In genomic region chr10:17068953-17069352, GRCh38 we compare ENCODE assay signal across 31 cellular contexts.
"Had no signal": no experiment of that assay in that cellular context is flagged by ENCODE, and none has a peak within 500 bp of the region (broad histone marks: within the 10 kb centered on the region; RNA-seq: fewer than 3 reads in every experiment).

No MANE protein-coding gene starts in this region.

- H3K27me3 Mint-ChIP-seq: activated CD4-positive, alpha-beta memory T cell treated with anti-CD3 and anti-CD28 coated beads for 36 hours; activated CD4-positive, alpha-beta T cell treated with anti-CD3 and anti-CD28 coated beads, Interleukin-2, amount 10 ng/mL, durations not matched to agents 7 days and 5 days; activated CD8-positive, alpha-beta memory T cell treated with anti-CD3 and anti-CD28 coated beads, Interleukin-2, amount 10 ng/mL, durations not matched to agents 7 days and 5 days; activated naive CD4-positive, alpha-beta T cell treated with anti-CD3 and anti-CD28 coated beads, Interleukin-2, amount 10 ng/mL, durations not matched to agents 7 days and 5 days; activated naive CD8-positive, alpha-beta T cell treated with anti-CD3 and anti-CD28 coated beads, Interleukin-2, amount 10 ng/mL, durations not matched to agents 7 days and 5 days; central memory CD8-positive, alpha-beta T cell had no signal

- H3K27ac ChIP-seq: ascending aorta, cardiac muscle cell, colonic mucosa, RWPE1 had no signal

- H3K4me3 ChIP-seq: ascending aorta, cardiac muscle cell, colonic mucosa had no signal

- ATAC-seq: activated CD8-positive, alpha-beta memory T cell treated with anti-CD3 and anti-CD28 coated beads, Interleukin-2, amount 10 ng/mL, durations not matched to agents 7 days and 5 days; PC-3; Right ventricle myocardium inferior had no signal

- H3K9me3 ChIP-seq: ascending aorta, colonic mucosa had no signal

- DNase-seq: activated CD4-positive, alpha-beta memory T cell treated with anti-CD3 and anti-CD28 coated beads for 36 hours; activated CD4-positive, alpha-beta T cell treated with anti-CD3 and anti-CD28 coated beads, Interleukin-2, amount 10 ng/mL, durations not matched to agents 7 days and 5 days; activated CD8-positive, alpha-beta memory T cell treated with anti-CD3 and anti-CD28 coated beads for 24 hours; activated CD8-positive, alpha-beta memory T cell treated with anti-CD3 and anti-CD28 coated beads, Interleukin-2, amount 10 ng/mL, durations not matched to agents 7 days and 5 days; activated CD8-positive, alpha-beta memory T cell treated with anti-CD3 and anti-CD28 coated beads, Interleukin-2, amount 50 U/mL, for 48 hours; activated effector memory CD4-positive, alpha-beta T cell treated with Interleukin-2 at 50 U/mL for 16 hours; activated naive CD4-positive, alpha-beta T cell treated with anti-CD3 and anti-CD28 coated beads, Interleukin-2, amount 10 ng/mL, durations not matched to agents 7 days and 5 days; activated naive CD8-positive, alpha-beta T cell treated with anti-CD3 and anti-CD28 coated beads, Interleukin-2, amount 10 ng/mL, durations not matched to agents 7 days and 5 days; activated T-cell treated with anti-CD3 and anti-CD28 coated beads, Interleukin-2, amount 50 U/mL, for 48 hours; amygdala; colonic mucosa; Karpas-422; NCI-H1048; NCI-H1417; NCI-H146; NCI-H187; NCI-H2029 treated with DMSO at 0.1 percent for 48 hours; NCI-H2107; NCI-H2171; NCI-H510A; NCI-H526; NCI-H748 treated with DMSO at 0.1 percent for 48 hours; NK-92 treated with Interleukin-12 subunit alpha and Interleukin-12 subunit beta, amount 100 ng/mL, for 24 hours; PC-3; SIG-M5; T1000 had no signal

- H3K27ac Mint-ChIP-seq: activated CD4-positive, alpha-beta memory T cell treated with anti-CD3 and anti-CD28 coated beads for 36 hours; activated CD4-positive, alpha-beta T cell treated with anti-CD3 and anti-CD28 coated beads, Interleukin-2, amount 10 ng/mL, durations not matched to agents 7 days and 5 days; activated CD8-positive, alpha-beta memory T cell treated with anti-CD3 and anti-CD28 coated beads, Interleukin-2, amount 10 ng/mL, durations not matched to agents 7 days and 5 days; activated naive CD4-positive, alpha-beta T cell treated with anti-CD3 and anti-CD28 coated beads, Interleukin-2, amount 10 ng/mL, durations not matched to agents 7 days and 5 days; activated naive CD8-positive, alpha-beta T cell treated with anti-CD3 and anti-CD28 coated beads, Interleukin-2, amount 10 ng/mL, durations not matched to agents 7 days and 5 days had no signal

- H3K27me3 ChIP-seq: ascending aorta, cardiac muscle cell, colonic mucosa had no signal

- H3K36me3 ChIP-seq: ascending aorta, cardiac muscle cell, colonic mucosa had no signal

- H3K9me3 Mint-ChIP-seq: activated CD4-positive, alpha-beta T cell treated with anti-CD3 and anti-CD28 coated beads, Interleukin-2, amount 10 ng/mL, durations not matched to agents 7 days and 5 days; activated naive CD4-positive, alpha-beta T cell treated with anti-CD3 and anti-CD28 coated beads, Interleukin-2, amount 10 ng/mL, durations not matched to agents 7 days and 5 days; central memory CD8-positive, alpha-beta T cell had no signal

- H3K4me1 ChIP-seq: colonic mucosa had no signal

- H3K4me3 Mint-ChIP-seq: activated CD4-positive, alpha-beta memory T cell treated with anti-CD3 and anti-CD28 coated beads for 36 hours; activated CD4-positive, alpha-beta T cell treated with anti-CD3 and anti-CD28 coated beads, Interleukin-2, amount 10 ng/mL, durations not matched to agents 7 days and 5 days; activated CD8-positive, alpha-beta memory T cell treated with anti-CD3 and anti-CD28 coated beads, Interleukin-2, amount 10 ng/mL, durations not matched to agents 7 days and 5 days; activated naive CD4-positive, alpha-beta T cell treated with anti-CD3 and anti-CD28 coated beads, Interleukin-2, amount 10 ng/mL, durations not matched to agents 7 days and 5 days; activated naive CD8-positive, alpha-beta T cell treated with anti-CD3 and anti-CD28 coated beads, Interleukin-2, amount 10 ng/mL, durations not matched to agents 7 days and 5 days; central memory CD8-positive, alpha-beta T cell had no signal
